Comparison of ENCODE assay signal across 22 cellular contexts in genomic region chr3:57160731-57161086, GRCh38. TPM values are rescaled to one million over a fixed set of nuclear protein-coding genes. Genes with fewer than 3 reads are reported as not detected.
DNase-seq lines count a peak whose midpoint lies in the region; ATAC-seq and TF ChIP-seq lines count a peak whose summit lies in the region.
"Had no signal": no experiment of that assay in that cellular context is flagged by ENCODE, and none has a peak within 500 bp of the region (broad histone marks: within the 10 kb centered on the region; RNA-seq: fewer than 3 reads in every experiment).

No MANE protein-coding gene starts in this region.

- H3K36me3 ChIP-seq in heart right ventricle: no peaks in the 10 kb centered on the region
- no peaks in the 10 kb centered on the region for H3K36me3 ChIP-seq in esophagus squamous epithelium
- H3K36me3 ChIP-seq in muscle layer of colon (ENCODE audit: insufficient read depth, low read length): no peaks in the 10 kb centered on the region
- H3K36me3 ChIP-seq: HAP-1, lower lobe of right lung, SJSA1 had no signal

- H3K27me3 Mint-ChIP-seq in type B pancreatic cell: peaks cover 7% of the 10 kb centered on the region
- peaks cover 55% of the 10 kb centered on the region for H3K27me3 Mint-ChIP-seq in activated CD8-positive, alpha-beta T cell treated with anti-CD3 and anti-CD28 coated beads for 36 hours

- POLR2A ChIA-PET in activated CD8-positive, alpha-beta T cell treated with anti-CD3 and anti-CD28 coated beads for 36 hours (lab: Charles Lee): interaction anchor here (0.7 kb wide), 1 partner anchor 819 kb away, joined by 3 read pairs; no protein-coding TSS in a partner anchor

- no peaks in the 10 kb centered on the region for H3K36me3 Mint-ChIP-seq in type B pancreatic cell
- H3K36me3 Mint-ChIP-seq in activated CD8-positive, alpha-beta T cell treated with anti-CD3 and anti-CD28 coated beads for 36 hours (ENCODE audit: low read depth): no peaks in the 10 kb centered on the region

- H3K27ac ChIP-seq in heart right ventricle: peak overlapping the region in 9 of 10 donors; percentile 8 to 83 (median 58)
- H3K27ac ChIP-seq in esophagus squamous epithelium: peak overlapping the region in 3 of 4 donors; percentile 32 to 59 (median 54)
- peak overlapping the region; percentile 64 for H3K27ac ChIP-seq in muscle layer of colon (ENCODE audit: low read depth, low read length)
- H3K27ac ChIP-seq: A549, lower lobe of right lung, parathyroid adenoma, PC-9, SJSA1 had no signal

- CTCF ChIA-PET in activated CD8-positive, alpha-beta T cell treated with anti-CD3 and anti-CD28 coated beads for 36 hours (lab: Charles Lee): interaction anchor here (1.5 to 3.0 kb wide), 3 partner anchors 10 to 61 kb away, joined by 4 to 16 read pairs (median 14); no protein-coding TSS in a partner anchor

- H3K9me3 ChIP-seq in heart right ventricle: no peaks in the 10 kb centered on the region
- no peaks in the 10 kb centered on the region for H3K9me3 ChIP-seq in esophagus squamous epithelium
- no peaks in the 10 kb centered on the region for H3K9me3 ChIP-seq in muscle layer of colon (ENCODE audit: low read length)
- H3K9me3 ChIP-seq: A549, HAP-1, lower lobe of right lung, SJSA1 had no signal

- H3K9me3 Mint-ChIP-seq in type B pancreatic cell: no peaks in the 10 kb centered on the region
- H3K9me3 Mint-ChIP-seq in activated CD8-positive, alpha-beta T cell treated with anti-CD3 and anti-CD28 coated beads for 36 hours: no peaks in the 10 kb centered on the region
- H3K9me3 Mint-ChIP-seq: stimulated activated naive CD8-positive, alpha-beta T cell treated with anti-CD3 and anti-CD28 coated beads, Interleukin-15, Interleukin-2, amounts not matched to agents 100 ng/mL and 50 ng/mL, for 24 hours; T-helper 1 cell treated with Interleukin-12 subunit alpha and Interleukin-12 subunit beta and Interleukin-4 antibody, amounts not matched to agents 30 μg/mL and 1 μg/mL, for 36 hours had no signal

- TF ChIP-seq POLR2A in esophagus squamous epithelium (IDR thresholded peaks at IDR 0.05): no peak
- no peak for TF ChIP-seq POLR2A in erythroblast (IDR thresholded peaks at IDR 0.05; ENCODE audit: low read length)

- H3K4me1 ChIP-seq in heart right ventricle (peaks cover 4 to 81% (median 45%) of the 10 kb centered on the region in 9 donors), esophagus squamous epithelium (peaks cover 12 to 69% (median 24%) of the 10 kb centered on the region in 3 donors), muscle layer of colon (ENCODE audit: insufficient read depth, low read length) (peaks cover 69% of the 10 kb centered on the region)
- H3K4me1 ChIP-seq: A549, parathyroid adenoma had no signal

- 43 to 56% methylated on average over 2 of the region's 2 CpGs for WGBS in heart right ventricle, 2 donors
- WGBS in esophagus squamous epithelium, 2 donors: 58 to 72% methylated on average over 2 of the region's 2 CpGs

- DNase-seq in heart right ventricle (no peak), left ventricle myocardium superior (no peak), esophagus squamous epithelium (lab: John Stamatoyannopoulos, UW) (no peak), type B pancreatic cell (ENCODE audit: extremely low spot score, unreplicated experiment) (no peak), NCI-H524 (lab: John Stamatoyannopoulos, UW) (no peak), erythroblast (lab: John Stamatoyannopoulos, UW) (no peak)
- no peak for DNase-seq in activated CD8-positive, alpha-beta T cell treated with anti-CD3 and anti-CD28 coated beads for 36 hours
- DNase-seq: activated T-cell treated with anti-CD3 and anti-CD28 coated beads for 4 hours; GF-D8; lower lobe of right lung; NCI-H1417 treated with DMSO at 0.1 percent for 48 hours; NCI-H774; PC-9; stimulated activated CD4-positive, alpha-beta T cell treated with anti-CD3 and anti-CD28 coated beads, Interleukin-2, amount 100 ng/mL, for 24 hours had no signal

- H3K4me1 Mint-ChIP-seq in type B pancreatic cell (ENCODE audit: unreplicated experiment): peaks cover 71% of the 10 kb centered on the region
- H3K4me1 Mint-ChIP-seq in activated CD8-positive, alpha-beta T cell treated with anti-CD3 and anti-CD28 coated beads for 36 hours (ENCODE audit: low read depth): peaks cover 16% of the 10 kb centered on the region

- ATAC-seq in heart right ventricle: peak in 2 of 8 donors; percentile 4 to 7
- ATAC-seq in left ventricle myocardium superior: no peak
- no peak for ATAC-seq in activated CD8-positive, alpha-beta T cell treated with anti-CD3 and anti-CD28 coated beads for 36 hours
- ATAC-seq: A549, GM12878, lower lobe of right lung had no signal

- H3K4me3 ChIP-seq in heart right ventricle: no peak overlapping the region
- no peak overlapping the region for H3K4me3 ChIP-seq in esophagus squamous epithelium
- no peak overlapping the region for H3K4me3 ChIP-seq in muscle layer of colon (ENCODE audit: low read depth in 1 of 2, low read length in 2 of 2)
- H3K4me3 ChIP-seq: A549, GM12878, HAP-1, lower lobe of right lung, PC-9, SJSA1 had no signal

- intact Hi-C loops in heart right ventricle (cut with DNase I) (loop anchor here in 3 of 10 donors (5.0 to 10.0 kb wide), 2 partner anchors 58 to 64 kb away; partner anchors contain the start of gene APPL1 (in 1 of the 3)), left ventricle myocardium superior (cut with micrococcal nuclease) (no loop called here), esophagus squamous epithelium (cut with DNase I) (no loop called here)
- intact Hi-C loops in activated CD8-positive, alpha-beta T cell treated with anti-CD3 and anti-CD28 coated beads for 36 hours (cut with micrococcal nuclease): no loop called here

- H3K4me3 Mint-ChIP-seq in type B pancreatic cell: peak overlapping the region; percentile 78
- no peak overlapping the region for H3K4me3 Mint-ChIP-seq in activated CD8-positive, alpha-beta T cell treated with anti-CD3 and anti-CD28 coated beads for 36 hours
- H3K4me3 Mint-ChIP-seq: stimulated activated naive CD8-positive, alpha-beta T cell treated with anti-CD3 and anti-CD28 coated beads, Interleukin-15, Interleukin-2, amounts not matched to agents 100 ng/mL and 50 ng/mL, for 24 hours; T-helper 1 cell treated with Interleukin-12 subunit alpha and Interleukin-12 subunit beta and Interleukin-4 antibody, amounts not matched to agents 30 μg/mL and 1 μg/mL, for 36 hours had no signal

- H3K27me3 ChIP-seq in heart right ventricle (peaks cover 0 to 65% (median 0%) of the 10 kb centered on the region in 7 donors), esophagus squamous epithelium (peaks cover 0 to 27% (median 0%) of the 10 kb centered on the region in 4 donors), muscle layer of colon (ENCODE audit: control insufficient read depth in 1 of 2, insufficient read depth in 2 of 2, low read length in 2 of 2) (no peaks in the 10 kb centered on the region)

- peak overlapping the region; percentile 83 for H3K27ac Mint-ChIP-seq in type B pancreatic cell
- no peak overlapping the region for H3K27ac Mint-ChIP-seq in activated CD8-positive, alpha-beta T cell treated with anti-CD3 and anti-CD28 coated beads for 36 hours
- H3K27ac Mint-ChIP-seq: stimulated activated naive CD8-positive, alpha-beta T cell treated with anti-CD3 and anti-CD28 coated beads, Interleukin-15, Interleukin-2, amounts not matched to agents 100 ng/mL and 50 ng/mL, for 24 hours; T-helper 1 cell treated with Interleukin-12 subunit alpha and Interleukin-12 subunit beta and Interleukin-4 antibody, amounts not matched to agents 30 μg/mL and 1 μg/mL, for 36 hours had no signal

- TF ChIP-seq CTCF in heart right ventricle (IDR thresholded peaks at IDR 0.05) (no peak), esophagus squamous epithelium (IDR thresholded peaks at IDR 0.05) (no peak), type B pancreatic cell (conservative IDR thresholded peaks at IDR 0.05) (no peak)
- TF ChIP-seq CTCF in activated CD8-positive, alpha-beta T cell treated with anti-CD3 and anti-CD28 coated beads for 36 hours (IDR thresholded peaks at IDR 0.05): no peak

- H3K9ac ChIP-seq in muscle layer of colon (ENCODE audit: low read length): no peak overlapping the region
- H3K9ac ChIP-seq: parathyroid adenoma had no signal

RNA-seq across cellular contexts. Expression of gene IL17RD, which starts 4.4 kb away (rescaled TPM):
- 10 to 100 TPM in 2 of 10 donors, 1 to 10 TPM in 8; 3.3 to 15.6 (median 6.0) TPM for total RNA-seq in heart right ventricle
- 1 to 10 TPM; 1.3 TPM for polyA plus RNA-seq in heart right ventricle
- total RNA-seq in left ventricle myocardium superior: 4.4 TPM
- total RNA-seq in esophagus squamous epithelium: 10 to 100 TPM in 1 of 4 donors, 1 to 10 TPM in 3; 4.4 to 10.4 (median 5.1) TPM
- 14.8 and 47.4 TPM in 2 replicates for total RNA-seq in type B pancreatic cell (ENCODE audit: low replicate concordance)
- total RNA-seq in activated CD8-positive, alpha-beta T cell treated with anti-CD3 and anti-CD28 coated beads for 36 hours: not detected
- total RNA-seq: SJSA1 had no signal

RNA-seq across cellular contexts. Expression of gene HESX1, which starts 39.1 kb away (rescaled TPM):
- total RNA-seq in heart right ventricle (1 to 10 TPM in 1 of 10 donors, under 1 TPM in 5, not detected in 4; 0.22 to 1.2 (median 0.54) TPM), left ventricle myocardium superior (0.77 TPM), esophagus squamous epithelium (1 to 10 TPM in 1 of 4 donors, not detected in 3; 1.3 TPM), type B pancreatic cell (ENCODE audit: low replicate concordance) (0.40 and 1.7 TPM in 2 replicates)
- polyA plus RNA-seq in heart right ventricle: 1 to 10 TPM in 1 of 2 donors, under 1 TPM in 1; 0.28 to 1.5 TPM
- total RNA-seq in activated CD8-positive, alpha-beta T cell treated with anti-CD3 and anti-CD28 coated beads for 36 hours: under 1 TPM; 0.43 to 0.54 TPM
